24 cellular contexts compared by ENCODE assay signal in the genomic region with DNA sequence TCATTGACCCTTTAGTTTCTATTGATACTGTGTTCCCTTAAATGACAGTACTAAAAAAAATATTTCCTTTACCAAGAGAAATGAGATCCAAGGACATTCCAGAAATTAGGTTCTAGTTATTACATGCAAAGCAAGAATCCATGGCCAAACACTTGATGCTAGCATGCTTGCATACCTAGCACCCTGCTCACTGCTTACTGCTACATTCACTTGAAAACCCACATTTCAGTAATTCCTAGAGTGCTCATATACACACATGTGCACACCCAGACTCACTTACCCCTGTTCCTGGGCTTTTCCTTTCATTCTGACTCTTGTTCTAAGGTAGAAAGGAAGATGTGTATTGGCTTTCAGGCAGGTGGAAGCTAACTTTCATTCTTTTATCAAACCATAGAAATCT.
A peak's percentile ranks its signal among the peaks of the same experiment; 100 is the strongest.
DNase-seq lines count a peak whose midpoint lies in the region; ATAC-seq, FAIRE-seq and TF ChIP-seq lines count a peak whose summit lies in the region.
"Had no signal": no experiment of that assay in that cellular context is flagged by ENCODE, and none has a peak within 500 bp of the region (broad histone marks: within the 10 kb centered on the region; RNA-seq: fewer than 3 reads in every experiment).

No MANE protein-coding gene starts in this region.

- H3K18ac ChIP-seq in trophoblast cell (ENCODE audit: low read length) = no peak overlapping the region

- no peak for TF ChIP-seq CTCF in AG04449 (IDR thresholded peaks at IDR 0.05; ENCODE audit: insufficient read depth, low read length, missing control alignments)
- TF ChIP-seq CTCF in GM12878 (IDR thresholded peaks at IDR 0.05 in 2 of 3, conservative IDR thresholded peaks at IDR 0.05 in 1 of 3; ENCODE audit: control insufficient read depth in 2 of 3, extremely low read depth in 1 of 3, insufficient read depth in 1 of 3, low read depth in 3 of 3, low read length in 3 of 3) = no peak

- H3K4me2 ChIP-seq in GM23248 (ENCODE audit: unreplicated experiment) (no peak overlapping the region), GM12878 (ENCODE audit: control insufficient read depth, insufficient read depth) (no peak overlapping the region), trophoblast cell (ENCODE audit: low read length) (no peak overlapping the region)
- H3K4me2 ChIP-seq: BLaER1 had no signal

- H3K14ac ChIP-seq in trophoblast cell (ENCODE audit: low read length) = no peak overlapping the region

- H3K9me3 ChIP-seq in GM23248 (ENCODE audit: low read depth) = no peaks in the 10 kb centered on the region
- H3K9me3 ChIP-seq in GM12878 (replicated peaks; ENCODE audit: control insufficient read depth, insufficient read depth, low read length) = no peaks in the 10 kb centered on the region
- H3K9me3 ChIP-seq in trophoblast cell (ENCODE audit: insufficient read depth, low read depth, low read length) = no peaks in the 10 kb centered on the region
- H3K9me3 ChIP-seq: BLaER1, Caco-2 had no signal

- H3F3A ChIP-seq in GM23248 (ENCODE audit: insufficient read depth) = 0 out of 2 replicates have a peak, but pooled peaks cover 1% of the 10 kb centered on the region

- H3K23ac ChIP-seq in trophoblast cell (ENCODE audit: low read length) = no peak overlapping the region

- H3K4ac ChIP-seq in trophoblast cell (ENCODE audit: low read depth, low read length) = no peak overlapping the region

- H3K27ac ChIP-seq in GM23248 (no peak overlapping the region), GM12878 (ENCODE audit: control insufficient read depth, insufficient read depth) (no peak overlapping the region), trophoblast cell (ENCODE audit: low read depth, low read length) (no peak overlapping the region)
- H3K27ac ChIP-seq: 22Rv1, BLaER1, C4-2B had no signal

- no peak overlapping the region for H3K4me3 ChIP-seq in AG04449 (ENCODE audit: low read depth, low read length)
- H3K4me3 ChIP-seq in GM23248 = no peak overlapping the region
- H3K4me3 ChIP-seq in GM12878 = no peak overlapping the region
- no peak overlapping the region for H3K4me3 ChIP-seq in trophoblast cell (ENCODE audit: low read depth, low read length)
- H3K4me3 ChIP-seq: BLaER1 had no signal

- H3K9me2 ChIP-seq in GM23248 (ENCODE audit: insufficient read depth) = no peaks in the 10 kb centered on the region

- H4K12ac ChIP-seq in trophoblast cell (ENCODE audit: low read depth, low read length) = no peak overlapping the region

- POLR2A ChIA-PET in AG04449 (lab: Yijun Ruan, JAX) (no interaction called here), GM12878 (lab: Charles Lee) (no interaction called here)

- no TSS peak for BruUV-seq in GM12878 (replicated peaks; lab: Mats Ljungman, UMichigan)

- no peaks in the 10 kb centered on the region for H3K79me2 ChIP-seq in GM23248 (ENCODE audit: insufficient read depth)
- H3K79me2 ChIP-seq in GM12878 (ENCODE audit: control insufficient read depth, insufficient read depth, low read length) = no peaks in the 10 kb centered on the region
- H3K79me2 ChIP-seq in trophoblast cell (ENCODE audit: control insufficient read depth, insufficient read depth, low read length, poor library complexity) = no peaks in the 10 kb centered on the region

- intact Hi-C loops in GM12878 (cut with micrococcal nuclease; ENCODE audit: unreplicated experiment) = no loop called here

- no peak overlapping the region for H4K91ac ChIP-seq in trophoblast cell (ENCODE audit: low read depth, low read length)

- in situ Hi-C loops in GM23248 (cut with MboI) = no loop called here
- in situ Hi-C loops in GM12878 (cut with MboI) = no loop called here

- no peak overlapping the region for H2BK5ac ChIP-seq in trophoblast cell (ENCODE audit: low read depth, low read length, poor library complexity)

- no peak for TF ChIP-seq RAD21 in GM12878 (IDR thresholded peaks at IDR 0.05; ENCODE audit: insufficient read depth, low read depth, low read length)

- H2BK12ac ChIP-seq in trophoblast cell (ENCODE audit: low read length) = no peak overlapping the region

- no peak overlapping the region for H2AK5ac ChIP-seq in trophoblast cell (ENCODE audit: low read length)

- H4K8ac ChIP-seq in trophoblast cell (ENCODE audit: low read depth, low read length) = no peak overlapping the region

- H2AFZ ChIP-seq in GM23248 = no peak overlapping the region
- no peak overlapping the region for H2AFZ ChIP-seq in GM12878 (ENCODE audit: control insufficient read depth, low read depth, low read length)
- H2AFZ ChIP-seq in trophoblast cell (ENCODE audit: insufficient read depth, low read length, poor library complexity) = no peak overlapping the region

- no peak overlapping the region for H3K9ac ChIP-seq in GM23248
- H3K9ac ChIP-seq in GM12878 (ENCODE audit: control insufficient read depth, insufficient read depth, low read length) = no peak overlapping the region
- H3K9ac ChIP-seq in trophoblast cell (ENCODE audit: low read length) = no peak overlapping the region
- H3K9ac ChIP-seq: BLaER1 had no signal

- ATAC-seq in GM12878 (peak; percentile 51; the same call in 1 of the 3 replicates), GM21526 (IDR thresholded peaks at IDR 0.05; ENCODE audit: low FRiP score, unreplicated experiment) (no peak), GM21367 (IDR thresholded peaks at IDR 0.05; ENCODE audit: unreplicated experiment) (no peak), GM18868 (IDR thresholded peaks at IDR 0.05; ENCODE audit: unreplicated experiment) (no peak)
- ATAC-seq: CD8-positive, alpha-beta T cell; HCT116 had no signal

- no peak for TF ChIP-seq POLR2A in GM12878 (IDR thresholded peaks at IDR 0.05; ENCODE audit: low read depth, low read length)

- H2BK120ac ChIP-seq in trophoblast cell (ENCODE audit: insufficient read depth, low read length, poor library complexity) = no peak overlapping the region

- no peak for FAIRE-seq in GM12878 (lab: Jason Lieb, UNC)
- FAIRE-seq: A204.1, GM12892, GM19239, H1 had no signal

- no peaks in the 10 kb centered on the region for H3K36me3 ChIP-seq in GM23248 (ENCODE audit: low read depth)
- no peaks in the 10 kb centered on the region for H3K36me3 ChIP-seq in GM12878 (ENCODE audit: control insufficient read depth in 2 of 2, insufficient read depth in 2 of 2, low read length in 1 of 2)
- H3K36me3 ChIP-seq in trophoblast cell (ENCODE audit: control insufficient read depth in 1 of 2, insufficient read depth in 2 of 2, low read length in 2 of 2) = no peaks in the 10 kb centered on the region
- H3K36me3 ChIP-seq: BLaER1 had no signal

- no peaks in the 10 kb centered on the region for H3K79me1 ChIP-seq in trophoblast cell (ENCODE audit: low read length)

- SMC1A ChIA-PET in GM12878 (lab: Charles Lee; ENCODE audit: uncharacterized antibody, unreplicated experiment) = no interaction called here

- CTCF ChIA-PET in AG04449 (lab: Yijun Ruan, JAX) (no interaction called here), GM12878 (lab: Yijun Ruan, JAX) (no interaction called here)

- H4K20me1 ChIP-seq in GM23248 (ENCODE audit: insufficient read depth) = no peaks in the 10 kb centered on the region
- no peaks in the 10 kb centered on the region for H4K20me1 ChIP-seq in GM12878 (ENCODE audit: control insufficient read depth, insufficient read depth)
- H4K20me1 ChIP-seq: BLaER1 had no signal

- RAD21 ChIA-PET in GM12878 (lab: Charles Lee; ENCODE audit: unreplicated experiment) = no interaction called here

- H3K4me1 ChIP-seq in GM23248 (ENCODE audit: insufficient read depth) (no peaks in the 10 kb centered on the region), GM12878 (ENCODE audit: control insufficient read depth, insufficient read depth, low read length) (no peaks in the 10 kb centered on the region), trophoblast cell (ENCODE audit: control insufficient read depth in 1 of 2, insufficient read depth in 2 of 2, low read length in 2 of 2) (no peaks in the 10 kb centered on the region)
- H3K4me1 ChIP-seq: Caco-2 had no signal

- H3K27me3 ChIP-seq in GM23248 (replicated peaks; ENCODE audit: insufficient read depth) = no peaks in the 10 kb centered on the region
- H3K27me3 ChIP-seq in GM12878 (replicated peaks in 1 of 2; ENCODE audit: control insufficient read depth in 2 of 2, insufficient read depth in 2 of 2, low read length in 1 of 2) = no peaks in the 10 kb centered on the region
- no peaks in the 10 kb centered on the region for H3K27me3 ChIP-seq in trophoblast cell (ENCODE audit: insufficient read depth, low read length)
- H3K27me3 ChIP-seq: BLaER1 had no signal

- TF ChIP-seq EP300 in GM12878 (IDR thresholded peaks at IDR 0.05; ENCODE audit: borderline replicate concordance in 1 of 2, control insufficient read depth in 1 of 2, low read depth in 2 of 2, low read length in 2 of 2) = no peak

- DNase-seq in AG04449 (ENCODE audit: low read depth, low spot score) = peak; percentile 10
- peak; percentile 9 for DNase-seq in GM23248
- no peak for DNase-seq in GM12878 (ENCODE audit: low read depth, low spot score)
- peak; percentile 12 to 68 for DNase-seq in trophoblast cell
- DNase-seq in NCI-H510A (lab: John Stamatoyannopoulos, UW) = no peak
- DNase-seq: Caco-2; CD4-positive, CD25-positive, alpha-beta regulatory T cell; CD8-positive, alpha-beta T cell; DMS153; DND-41; EL; GDM1; H7 had no signal

TF ChIP-seq in GM12878, 131 proteins besides CTCF, POLR2A, EP300 and RAD21 (continues in another document):
- TF ChIP-seq MTA3 (IDR thresholded peaks at IDR 0.05; ENCODE audit: borderline replicate concordance, low read length) (no peak), SMC3 (IDR thresholded peaks at IDR 0.05; ENCODE audit: borderline replicate concordance, low read length) (no peak), CBX5 (IDR thresholded peaks at IDR 0.05; ENCODE audit: low read depth) (no peak), RBBP5 (conservative IDR thresholded peaks at IDR 0.05) (no peak), JUNB (IDR thresholded peaks at IDR 0.05) (no peak), CBX3 (IDR thresholded peaks at IDR 0.05; ENCODE audit: borderline replicate concordance, low read depth) (no peak)

Comparison
In these comparisons a context has a peak if more than half of its experiments do, and no peak if none do; other contexts are left out.
1. DNase-seq: peak in AG04449 (single experiment), GM23248 (single experiment) and trophoblast cell (2 of 2); none in GM12878 (single experiment) and NCI-H510A (single experiment).